26 cellular contexts compared by ENCODE assay signal in the genomic region with DNA sequence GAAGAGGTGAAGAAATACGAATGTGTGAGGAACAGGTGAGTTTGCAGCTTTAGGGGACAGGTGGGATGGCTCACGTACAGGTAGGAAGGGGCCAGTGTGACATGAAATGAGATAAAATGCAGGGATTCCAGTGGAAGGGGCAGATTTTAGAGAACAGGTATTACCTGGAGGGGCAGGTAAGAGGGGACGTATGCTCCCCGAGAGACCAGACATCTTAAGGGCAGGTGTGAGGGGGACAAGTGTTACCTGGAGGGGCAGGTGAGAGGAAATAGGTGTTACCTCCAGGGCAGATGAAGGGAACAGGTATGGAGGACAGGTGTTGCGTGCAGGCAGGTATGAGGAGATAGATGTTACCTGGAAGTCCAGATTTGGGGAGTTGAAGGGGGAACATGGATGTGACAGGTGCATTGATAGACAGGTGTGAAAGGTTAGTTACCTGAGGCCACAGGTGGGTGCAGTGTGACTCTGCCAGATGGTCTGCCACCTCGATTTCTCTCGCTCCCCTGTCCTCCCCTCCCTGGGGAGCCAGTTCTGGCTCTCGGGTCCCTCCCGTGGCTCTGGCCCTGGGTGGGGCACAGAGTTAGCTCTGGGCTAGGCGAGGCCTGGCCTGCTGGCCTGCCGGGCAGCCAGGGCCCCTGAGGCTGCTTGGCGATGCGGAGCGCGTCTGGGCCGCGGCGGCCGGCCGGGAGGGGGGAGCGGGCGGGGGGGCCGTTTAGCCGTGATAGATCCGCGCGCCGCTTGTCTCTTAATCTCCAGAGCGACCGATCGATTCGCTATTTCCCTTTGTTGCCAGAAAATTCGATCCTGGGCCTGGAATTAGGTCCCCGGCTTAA. TPM values are rescaled to one million over a fixed set of nuclear protein-coding genes. Genes with fewer than 3 reads are reported as not detected.
A peak's percentile ranks its signal among the peaks of the same experiment; 100 is the strongest.
DNase-seq lines count a peak whose midpoint lies in the region; ATAC-seq, FAIRE-seq and TF ChIP-seq lines count a peak whose summit lies in the region.
"Had no signal": no experiment of that assay in that cellular context is flagged by ENCODE, and none has a peak within 500 bp of the region (broad histone marks: within the 10 kb centered on the region; RNA-seq: fewer than 3 reads in every experiment).

No MANE protein-coding gene starts in this region.

- H3K27ac Mint-ChIP-seq in activated naive CD8-positive, alpha-beta T cell treated with anti-CD3 and anti-CD28 coated beads for 36 hours, result no peak overlapping the region
- H3K27ac Mint-ChIP-seq: HFFc6; T-helper 1 cell treated with Interleukin-12 subunit alpha and Interleukin-12 subunit beta and Interleukin-4 antibody, amounts not matched to agents 30 μg/mL and 1 μg/mL, for 36 hours had no signal

- no peaks in the 10 kb centered on the region for H3K36me3 ChIP-seq in SK-N-SH (replicated peaks in 1 of 2; ENCODE audit: control insufficient read depth in 1 of 2, insufficient read depth in 2 of 2, low read length in 1 of 2)
- no peaks in the 10 kb centered on the region for H3K36me3 ChIP-seq in IMR-90 (ENCODE audit: control insufficient read depth, insufficient read depth, low read length)
- no peaks in the 10 kb centered on the region for H3K36me3 ChIP-seq in H1 (ENCODE audit: control insufficient read depth in 2 of 4, insufficient read depth in 4 of 4, low read length in 3 of 4)
- H3K36me3 ChIP-seq: BE2C, SJSA1 had no signal

- TF ChIP-seq CTCF in SK-N-SH (IDR thresholded peaks at IDR 0.05) (no peak), IMR-90 (conservative IDR thresholded peaks at IDR 0.05; ENCODE audit: low read depth, low read length) (no peak), H1 (IDR thresholded peaks at IDR 0.05; ENCODE audit: control extremely low read depth in 1 of 3, insufficient read depth in 1 of 3, low read depth in 1 of 3, low read length in 3 of 3) (no peak)

- H2BK120ac ChIP-seq in IMR-90 (ENCODE audit: low read depth, low read length), result no peak overlapping the region
- no peak overlapping the region for H2BK120ac ChIP-seq in H1 (replicated peaks; ENCODE audit: low read depth, low read length)

- no peaks in the 10 kb centered on the region for H4K20me1 ChIP-seq in SK-N-SH (ENCODE audit: insufficient read depth)
- H4K20me1 ChIP-seq in IMR-90 (ENCODE audit: insufficient read depth, low read length), result peaks cover 23% of the 10 kb centered on the region; the same call in 1 of the 2 replicates
- peaks cover 10 to 28% of the 10 kb centered on the region in 2 experiments for H4K20me1 ChIP-seq in H1 (replicated peaks in 1 of 2; ENCODE audit: control insufficient read depth in 1 of 2, insufficient read depth in 2 of 2, low read length in 2 of 2)

- intact Hi-C loops in IMR-90 (cut with micrococcal nuclease) (no loop called here), cardiac septum (cut with DNase I) (no loop called here)

- H3K9ac ChIP-seq in SK-N-SH, result no peak overlapping the region
- H3K9ac ChIP-seq in IMR-90 (ENCODE audit: low read depth, low read length), result no peak overlapping the region
- peak overlapping the region in 1 of 4 experiments; percentile 8; a peak in 1 of 7 replicates for H3K9ac ChIP-seq in H1 (replicated peaks in 1 of 4; ENCODE audit: extremely low read depth in 1 of 4, low read depth in 3 of 4, low read length in 3 of 4)

- H2AK5ac ChIP-seq in IMR-90 (ENCODE audit: low read depth, low read length), result no peak overlapping the region
- H2AK5ac ChIP-seq in H1 (ENCODE audit: low read depth, low read length), result peak overlapping the region; percentile 46; the same call in 1 of the 2 replicates

- H2BK5ac ChIP-seq in IMR-90 (ENCODE audit: low read depth, low read length, poor library complexity, severe bottlenecking), result no peak overlapping the region
- no peak overlapping the region for H2BK5ac ChIP-seq in H1 (ENCODE audit: low read depth, low read length)

- H3K79me2 ChIP-seq in SK-N-SH (ENCODE audit: insufficient read depth), result no peaks in the 10 kb centered on the region
- no peaks in the 10 kb centered on the region for H3K79me2 ChIP-seq in H1 (ENCODE audit: control insufficient read depth in 1 of 2, insufficient read depth in 2 of 2, low read length in 2 of 2)

- H3K27me3 Mint-ChIP-seq in activated naive CD8-positive, alpha-beta T cell treated with anti-CD3 and anti-CD28 coated beads for 36 hours, result peaks cover 7% of the 10 kb centered on the region

- no peaks in the 10 kb centered on the region for H3F3A ChIP-seq in SK-N-SH (replicated peaks; ENCODE audit: insufficient read depth)

- H3K4me3 ChIP-seq in SK-N-SH (ENCODE audit: low read depth in 2 of 2, low read length in 1 of 2) (no peak overlapping the region), IMR-90 (ENCODE audit: insufficient read depth, low read depth, low read length) (no peak overlapping the region), H1 (ENCODE audit: extremely low read depth in 1 of 4, insufficient read depth in 2 of 4, low read depth in 3 of 4, low read length in 4 of 4) (no peak overlapping the region)
- H3K4me3 ChIP-seq: A549, SJSA1 had no signal

- H3K23me2 ChIP-seq in H1 (ENCODE audit: low read depth, low read length), result peaks cover 10% of the 10 kb centered on the region

- ATAC-seq in SK-N-SH treated with all-trans-retinoic acid at 6 μM for 48 hours (no peak), IMR-90 (ENCODE audit: low read depth) (no peak)
- ATAC-seq: A549, Right ventricle myocardium inferior had no signal

- FAIRE-seq in H1 (lab: Jason Lieb, UNC), result no peak
- FAIRE-seq: GM18507, GM19239 had no signal

- H3K56ac ChIP-seq in IMR-90 (ENCODE audit: extremely low read depth, insufficient read depth, low read length), result no peak overlapping the region
- H3K56ac ChIP-seq in H1 (replicated peaks; ENCODE audit: insufficient read length, low read depth, low read length), result no peak overlapping the region

- H2AK9ac ChIP-seq in IMR-90 (replicated peaks; ENCODE audit: low read depth, low read length, poor library complexity), result no peak overlapping the region

- H3K79me1 ChIP-seq in IMR-90 (ENCODE audit: low read depth in 1 of 2, low read length in 2 of 2) (no peaks in the 10 kb centered on the region), H1 (ENCODE audit: low read depth, low read length) (no peaks in the 10 kb centered on the region)

- H3K18ac ChIP-seq in IMR-90 (ENCODE audit: low read depth, low read length) (no peak overlapping the region), H1 (ENCODE audit: extremely low read depth, low read length) (no peak overlapping the region)

- H2AFZ ChIP-seq in SK-N-SH (ENCODE audit: low read depth), result no peak overlapping the region
- peak overlapping the region; percentile 51 for H2AFZ ChIP-seq in IMR-90 (replicated peaks; ENCODE audit: low read length, poor library complexity)
- no peak overlapping the region for H2AFZ ChIP-seq in H1 (ENCODE audit: low read length)

- H3K4me2 ChIP-seq in SK-N-SH (no peak overlapping the region), IMR-90 (ENCODE audit: low read depth, low read length) (no peak overlapping the region), H1 (ENCODE audit: insufficient read depth in 1 of 2, low read depth in 2 of 2, low read length in 2 of 2) (no peak overlapping the region)
- H3K4me2 ChIP-seq: A549 had no signal

- H3K9me3 ChIP-seq in SK-N-SH (no peaks in the 10 kb centered on the region), IMR-90 (ENCODE audit: control insufficient read depth, insufficient read depth, low read length) (peaks cover 3% of the 10 kb centered on the region; the same call in 1 of the 2 replicates), H1 (ENCODE audit: insufficient read depth in 2 of 2, low read depth in 1 of 2, low read length in 1 of 2) (no peaks in the 10 kb centered on the region)
- H3K9me3 ChIP-seq: A549, BE2C, SJSA1 had no signal

- no peaks in the 10 kb centered on the region for H3K9me3 Mint-ChIP-seq in activated naive CD8-positive, alpha-beta T cell treated with anti-CD3 and anti-CD28 coated beads for 36 hours
- H3K9me3 Mint-ChIP-seq: HFFc6; T-helper 1 cell treated with Interleukin-12 subunit alpha and Interleukin-12 subunit beta and Interleukin-4 antibody, amounts not matched to agents 30 μg/mL and 1 μg/mL, for 36 hours had no signal

- 44% methylated on average over 23 of the region's 34 CpGs for WGBS in SK-N-SH (ENCODE audit: low lambda C conversion rate)
- WGBS in IMR-90 (ENCODE audit: extremely low coverage in 2 of 2, insufficient read length in 1 of 2), 2 experiments, result 17% methylated on average over 20 of the region's 34 CpGs; no CpG with 5 or more reads in 1 of the 2 experiments
- WGBS in H1 (ENCODE audit: extremely low coverage in 1 of 2, insufficient coverage in 1 of 2, insufficient read length in 1 of 2, insufficient replicate concordance in 2 of 2, low coverage in 1 of 2, low lambda C conversion rate in 2 of 2, missing lambda C conversion rate in 1 of 2), 2 experiments, result 48% methylated on average over 10 of the region's 34 CpGs; no CpG with 5 or more reads in 1 of the 2 experiments

- H4K91ac ChIP-seq in IMR-90 (ENCODE audit: insufficient read depth, low read depth, low read length) (no peak overlapping the region), H1 (replicated peaks; ENCODE audit: insufficient read length, low read length) (no peak overlapping the region)

- H3K27me3 ChIP-seq in SK-N-SH (ENCODE audit: insufficient read depth) (peaks cover 17% of the 10 kb centered on the region), IMR-90 (ENCODE audit: control insufficient read depth, insufficient read depth, low read length) (peaks cover 85% of the 10 kb centered on the region), H1 (replicated peaks in 1 of 4; ENCODE audit: control insufficient read depth in 3 of 4, extremely low read depth in 1 of 4, insufficient read depth in 3 of 4, low read length in 3 of 4) (peaks cover 93 to 99% (median 96%) of the 10 kb centered on the region in 4 experiments)

- no peak overlapping the region for H2BK20ac ChIP-seq in IMR-90 (ENCODE audit: low read depth, low read length)
- H2BK20ac ChIP-seq in H1 (ENCODE audit: low read length), result peak overlapping the region; percentile 97; the same call in 1 of the 2 replicates

- POLR2A ChIA-PET in SK-N-SH (lab: Yijun Ruan, JAX), result no interaction called here
- POLR2A ChIA-PET in IMR-90 (lab: Charles Lee; ENCODE audit: unreplicated experiment), result no interaction called here
- POLR2A ChIA-PET in H1 (lab: Charles Lee; ENCODE audit: partially characterized antibody), result interaction anchor here (0.7 to 9.6 kb wide), 4 partner anchors 16 to 54 kb away, joined by 3 to 71 read pairs (median 4); no protein-coding TSS in a partner anchor

- peaks cover 31% of the 10 kb centered on the region for H3K4me1 Mint-ChIP-seq in activated naive CD8-positive, alpha-beta T cell treated with anti-CD3 and anti-CD28 coated beads for 36 hours

- H4K8ac ChIP-seq in IMR-90 (ENCODE audit: low read depth in 2 of 2, low read length in 2 of 2) (no peak overlapping the region), H1 (ENCODE audit: extremely low read depth, insufficient read depth, low read length) (peak overlapping the region; percentile 66; the same call in 1 of the 2 replicates)

- in situ Hi-C loops in IMR-90 (cut with MboI; ENCODE audit: low sequenced_read_pairs), result no loop called here

- H3K23ac ChIP-seq in IMR-90 (ENCODE audit: low read depth, low read length) (no peak overlapping the region), H1 (ENCODE audit: insufficient read length) (no peak overlapping the region)

- peak overlapping the region; percentile 84; the same call in 1 of the 2 replicates for H2BK12ac ChIP-seq in H1 (ENCODE audit: low read depth, low read length)

- no peak overlapping the region for H3K4me3 Mint-ChIP-seq in activated naive CD8-positive, alpha-beta T cell treated with anti-CD3 and anti-CD28 coated beads for 36 hours
- H3K4me3 Mint-ChIP-seq: HFFc6; T-helper 1 cell treated with Interleukin-12 subunit alpha and Interleukin-12 subunit beta and Interleukin-4 antibody, amounts not matched to agents 30 μg/mL and 1 μg/mL, for 36 hours had no signal

- TF ChIP-seq EP300 in SK-N-SH (IDR thresholded peaks at IDR 0.05; ENCODE audit: borderline replicate concordance in 1 of 2, low read depth in 1 of 2, low read length in 1 of 2), result no peak
- no peak for TF ChIP-seq EP300 in H1 (IDR thresholded peaks at IDR 0.05; ENCODE audit: borderline replicate concordance in 1 of 2, low read depth in 2 of 2, low read length in 2 of 2)

- BruUV-seq in IMR-90 (replicated peaks; lab: Mats Ljungman, UMichigan), result no TSS peak

- no peak overlapping the region for H3K14ac ChIP-seq in IMR-90 (replicated peaks; ENCODE audit: low read depth, low read length)
- H3K14ac ChIP-seq in H1 (ENCODE audit: insufficient read length), result no peak overlapping the region

- H3K4me1 ChIP-seq in SK-N-SH (ENCODE audit: control insufficient read depth in 1 of 2, insufficient read depth in 2 of 2, low read depth in 1 of 2, low read length in 1 of 2) (peaks cover 0 to 3% of the 10 kb centered on the region in 2 experiments; a peak in 1 of 4 replicates), IMR-90 (ENCODE audit: control insufficient read depth, insufficient read depth, low read length) (peaks cover 5% of the 10 kb centered on the region), H1 (replicated peaks in 1 of 4; ENCODE audit: control insufficient read depth in 3 of 4, insufficient read depth in 4 of 4, low read length in 3 of 4) (peaks cover 6 to 18% (median 13%) of the 10 kb centered on the region in 4 experiments)
- H3K4me1 ChIP-seq: BE2C, SJSA1 had no signal

- CTCF ChIA-PET in SK-N-SH (lab: Yijun Ruan, JAX), result interaction anchor here (2.1 kb wide), 1 partner anchor 9 kb away, joined by 9 read pairs; no protein-coding TSS in a partner anchor
- CTCF ChIA-PET in IMR-90 (lab: Yijun Ruan, JAX), result no interaction called here
- CTCF ChIA-PET in H1 (lab: Charles Lee; ENCODE audit: partially characterized antibody), result interaction anchor here (1.0 kb wide), 1 partner anchor 15 kb away, joined by 3 read pairs; no protein-coding TSS in a partner anchor

- peaks cover 3% of the 10 kb centered on the region for H3K36me3 Mint-ChIP-seq in activated naive CD8-positive, alpha-beta T cell treated with anti-CD3 and anti-CD28 coated beads for 36 hours

- H3K27ac ChIP-seq in SK-N-SH (ENCODE audit: low read depth in 2 of 2, low read length in 1 of 2), result no peak overlapping the region
- H3K27ac ChIP-seq in IMR-90 (ENCODE audit: insufficient read depth, low read length), result no peak overlapping the region
- no peak overlapping the region for H3K27ac ChIP-seq in H1 (ENCODE audit: low read depth, low read length)
- H3K27ac ChIP-seq: A549, SJSA1 had no signal

- DNase-seq in SK-N-SH (peak; percentile 71), IMR-90 (no peak), H1 (ENCODE audit: low read depth in 1 of 2, low spot score in 2 of 2) (no peak), inferior parietal cortex (ENCODE audit: extremely low spot score) (no peak), cardiac septum (ENCODE audit: low spot score) (no peak)
- DNase-seq in activated naive CD8-positive, alpha-beta T cell treated with anti-CD3 and anti-CD28 coated beads for 36 hours, result no peak
- DNase-seq: BE2C, GDM1, HFFc6, KBM-7, MM.1S, NCI-H1048, NCI-H1417 treated with DMSO at 0.1 percent for 48 hours, NCI-H187, NCI-H226, NCI-H524 treated with DMSO at 0.1 percent for 48 hours, OCI-M1 had no signal

- TF ChIP-seq RAD21 in SK-N-SH (IDR thresholded peaks at IDR 0.05; ENCODE audit: low read length) (no peak), IMR-90 (IDR thresholded peaks at IDR 0.05; ENCODE audit: low read length) (no peak), H1 (IDR thresholded peaks at IDR 0.05 in 1 of 2, conservative IDR thresholded peaks at IDR 0.05 in 1 of 2; ENCODE audit: low read depth in 2 of 2, low read length in 2 of 2) (no peak)

- TF ChIP-seq POLR2A in IMR-90 (IDR thresholded peaks at IDR 0.05; ENCODE audit: low read depth, low read length) (no peak), H1 (IDR thresholded peaks at IDR 0.05; ENCODE audit: control extremely low read depth in 1 of 2, low read depth in 2 of 2, low read length in 2 of 2) (no peak)

- H2BK15ac ChIP-seq in IMR-90 (ENCODE audit: low read depth, low read length) (no peak overlapping the region), H1 (ENCODE audit: low read length) (0 out of 2 replicates have a peak overlapping the region, but pooled peaks have one; percentile 83)

- H3K4ac ChIP-seq in IMR-90 (ENCODE audit: low read depth, low read length) (no peak overlapping the region), H1 (replicated peaks; ENCODE audit: insufficient read length, low read depth, low read length) (no peak overlapping the region)

- H3K9me1 ChIP-seq in IMR-90 (ENCODE audit: insufficient read depth, low read length), result no peaks in the 10 kb centered on the region; the same call in 1 of the 2 replicates

- H3K9me2 ChIP-seq in SK-N-SH, result no peaks in the 10 kb centered on the region

- dilution Hi-C loops in IMR-90 (cut with HindIII; ENCODE audit: low sequenced_read_pairs, unreplicated experiment), result no loop called here

- no peak overlapping the region for H4K5ac ChIP-seq in IMR-90 (ENCODE audit: low read depth, low read length)
- no peak overlapping the region for H4K5ac ChIP-seq in H1 (ENCODE audit: insufficient read length, low read depth, low read length)

RNA-seq across cellular contexts. Expression of a gene that starts 2.0 kb away (rescaled TPM):
- 0.03 and 0.07 TPM in 2 replicates for polyA plus RNA-seq in SK-N-SH (2012; rRNA removed)
- 0.08 TPM in 1 of 2 replicates, not detected in the other for polyA plus RNA-seq in SK-N-SH (2012; cell fraction: cytosol; rRNA removed)
- polyA plus RNA-seq in SK-N-SH (2012; cell fraction: nucleus; rRNA removed), result 0.40 and 0.41 TPM in 2 replicates
- not detected in 2 replicates for total RNA-seq in IMR-90 (2012; rRNA removed)
- 0.09 TPM in 1 of 2 replicates, not detected in the other for polyA plus RNA-seq in IMR-90 (2012; rRNA removed)
- 0.02 and 0.08 TPM in 2 replicates for polyA plus RNA-seq in IMR-90 (2012; cell fraction: cytosol; rRNA removed)
- 0.26 and 0.53 TPM in 2 replicates for polyA plus RNA-seq in IMR-90 (2012; cell fraction: nucleus; rRNA removed; ENCODE audit: low replicate concordance)
- not detected in 2 replicates for total RNA-seq in H1 (2021; fragmentation: NEBNext Ultra II Directional; extraction: Animal tissue kit (Norgen Biotek cat#: 25700))
- 0.08 and 0.12 TPM in 2 replicates for polyA plus RNA-seq in H1 (2011; rRNA removed)
- 0.03 TPM for polyA plus RNA-seq in H1 (2011; cell fraction: cytosol; rRNA removed)
- 0.33 TPM for polyA plus RNA-seq in H1 (2011; cell fraction: nucleus; rRNA removed)
- 0.08 to 0.16 TPM (median 0.10 TPM) in 3 of 4 replicates, not detected in the other for polyA plus RNA-seq in H1 (2012, experiment 1 of 2)
- not detected for polyA plus RNA-seq in H1 (2012, experiment 2 of 2)
- polyA plus RNA-seq in H1 (2013, experiment 1 of 2), result 0.02 TPM
- 0.06 TPM for polyA plus RNA-seq in H1 (2013, experiment 2 of 2)
- polyA minus RNA-seq in H1 (2011; rRNA and poly(A)+ RNA removed), result not detected in 2 replicates
- not detected for polyA minus RNA-seq in H1 (2011; cell fraction: cytosol; rRNA and poly(A)+ RNA removed)
- not detected for polyA minus RNA-seq in H1 (2011; cell fraction: nucleus; rRNA and poly(A)+ RNA removed)
- 1 to 10 TPM; 1.1 to 1.2 TPM for total RNA-seq in activated naive CD8-positive, alpha-beta T cell treated with anti-CD3 and anti-CD28 coated beads for 36 hours
- not detected for total RNA-seq in cardiac septum
- total RNA-seq: Daoy, H4, Right ventricle myocardium inferior, SJSA1 had no signal

RNA-seq across cellular contexts. Expression of a gene that starts 32.9 kb away (rescaled TPM):
- polyA plus RNA-seq in SK-N-SH (2012; rRNA removed), result 252 and 287 TPM in 2 replicates
- polyA plus RNA-seq in SK-N-SH (2012; cell fraction: cytosol; rRNA removed), result 141 and 200 TPM in 2 replicates
- polyA plus RNA-seq in SK-N-SH (2012; cell fraction: nucleus; rRNA removed), result 193 and 241 TPM in 2 replicates
- total RNA-seq in IMR-90 (2012; rRNA removed), result 117 and 145 TPM in 2 replicates
- 276 and 320 TPM in 2 replicates for polyA plus RNA-seq in IMR-90 (2012; rRNA removed)
- 632 and 774 TPM in 2 replicates for polyA plus RNA-seq in IMR-90 (2012; cell fraction: cytosol; rRNA removed)
- 305 and 429 TPM in 2 replicates for polyA plus RNA-seq in IMR-90 (2012; cell fraction: nucleus; rRNA removed; ENCODE audit: low replicate concordance)
- 123 and 124 TPM in 2 replicates for total RNA-seq in H1 (2021; fragmentation: NEBNext Ultra II Directional; extraction: Animal tissue kit (Norgen Biotek cat#: 25700))
- polyA plus RNA-seq in H1 (2011; rRNA removed), result 439 and 585 TPM in 2 replicates
- polyA plus RNA-seq in H1 (2011; cell fraction: cytosol; rRNA removed), result 282 TPM
- polyA plus RNA-seq in H1 (2011; cell fraction: nucleus; rRNA removed), result 227 TPM
- polyA plus RNA-seq in H1 (2012, experiment 1 of 2), result 99.4 to 181 TPM (median 175 TPM) in 4 replicates
- polyA plus RNA-seq in H1 (2012, experiment 2 of 2), result 315 TPM
- 173 TPM for polyA plus RNA-seq in H1 (2013, experiment 1 of 2)
- polyA plus RNA-seq in H1 (2013, experiment 2 of 2), result 186 TPM
- polyA minus RNA-seq in H1 (2011; rRNA and poly(A)+ RNA removed), result 46.7 and 56.4 TPM in 2 replicates
- 53.9 TPM for polyA minus RNA-seq in H1 (2011; cell fraction: cytosol; rRNA and poly(A)+ RNA removed)
- 41.0 TPM for polyA minus RNA-seq in H1 (2011; cell fraction: nucleus; rRNA and poly(A)+ RNA removed)
- 10 to 100 TPM; 46.9 to 50.7 TPM for total RNA-seq in activated naive CD8-positive, alpha-beta T cell treated with anti-CD3 and anti-CD28 coated beads for 36 hours
- total RNA-seq in cardiac septum, result 92.0 TPM

RNA-seq across cellular contexts. Expression of a gene that starts 43.3 kb away (rescaled TPM):
- 67.3 and 102 TPM in 2 replicates for polyA plus RNA-seq in SK-N-SH (2012; rRNA removed)
- polyA plus RNA-seq in SK-N-SH (2012; cell fraction: cytosol; rRNA removed), result 35.5 and 50.9 TPM in 2 replicates
- 244 and 278 TPM in 2 replicates for polyA plus RNA-seq in SK-N-SH (2012; cell fraction: nucleus; rRNA removed)
- 11.5 and 12.5 TPM in 2 replicates for total RNA-seq in IMR-90 (2012; rRNA removed)
- 47.1 and 51.2 TPM in 2 replicates for polyA plus RNA-seq in IMR-90 (2012; rRNA removed)
- 42.5 and 58.8 TPM in 2 replicates for polyA plus RNA-seq in IMR-90 (2012; cell fraction: cytosol; rRNA removed)
- 228 and 380 TPM in 2 replicates for polyA plus RNA-seq in IMR-90 (2012; cell fraction: nucleus; rRNA removed; ENCODE audit: low replicate concordance)
- 49.0 and 54.6 TPM in 2 replicates for total RNA-seq in H1 (2021; fragmentation: NEBNext Ultra II Directional; extraction: Animal tissue kit (Norgen Biotek cat#: 25700))
- 23.0 and 41.1 TPM in 2 replicates for polyA plus RNA-seq in H1 (2011; rRNA removed)
- 35.9 TPM for polyA plus RNA-seq in H1 (2011; cell fraction: cytosol; rRNA removed)
- 95.3 TPM for polyA plus RNA-seq in H1 (2011; cell fraction: nucleus; rRNA removed)
- 38.4 to 51.0 TPM (median 48.8 TPM) in 4 replicates for polyA plus RNA-seq in H1 (2012, experiment 1 of 2)
- polyA plus RNA-seq in H1 (2012, experiment 2 of 2), result 35.5 TPM
- 49.6 TPM for polyA plus RNA-seq in H1 (2013, experiment 1 of 2)
- polyA plus RNA-seq in H1 (2013, experiment 2 of 2), result 44.9 TPM
- 9.4 and 11.0 TPM in 2 replicates for polyA minus RNA-seq in H1 (2011; rRNA and poly(A)+ RNA removed)
- polyA minus RNA-seq in H1 (2011; cell fraction: cytosol; rRNA and poly(A)+ RNA removed), result 25.5 TPM
- 34.6 TPM for polyA minus RNA-seq in H1 (2011; cell fraction: nucleus; rRNA and poly(A)+ RNA removed)
- 100 to 1,000 TPM; 285 to 295 TPM for total RNA-seq in activated naive CD8-positive, alpha-beta T cell treated with anti-CD3 and anti-CD28 coated beads for 36 hours
- 37.9 TPM for total RNA-seq in cardiac septum

RNA-seq across cellular contexts. Expression of a gene that starts 49.2 kb away (rescaled TPM):
- polyA plus RNA-seq in SK-N-SH (2012; rRNA removed) (0.20 and 0.31 TPM in 2 replicates), IMR-90 (2012; rRNA removed) (0.19 and 0.24 TPM in 2 replicates), H1 (2011; rRNA removed) (0.77 and 0.83 TPM in 2 replicates)
- 0.08 and 0.12 TPM in 2 replicates for polyA plus RNA-seq in SK-N-SH (2012; cell fraction: cytosol; rRNA removed)
- 0.23 and 0.28 TPM in 2 replicates for polyA plus RNA-seq in SK-N-SH (2012; cell fraction: nucleus; rRNA removed)
- total RNA-seq in IMR-90 (2012; rRNA removed) (not detected in 2 replicates), cardiac septum (not detected)
- polyA plus RNA-seq in IMR-90 (2012; cell fraction: cytosol; rRNA removed), result 0.10 and 0.37 TPM in 2 replicates
- polyA plus RNA-seq in IMR-90 (2012; cell fraction: nucleus; rRNA removed; ENCODE audit: low replicate concordance), result 0.06 and 0.25 TPM in 2 replicates
- total RNA-seq in H1 (2021; fragmentation: NEBNext Ultra II Directional; extraction: Animal tissue kit (Norgen Biotek cat#: 25700)), result 0.54 TPM in 1 of 2 replicates, not detected in the other
- polyA plus RNA-seq in H1 (2011; cell fraction: cytosol; rRNA removed), result 0.49 TPM
- polyA plus RNA-seq in H1 (2011; cell fraction: nucleus; rRNA removed), result 0.91 TPM
- polyA plus RNA-seq in H1 (2012, experiment 1 of 2), result 0.28 to 1.0 TPM (median 0.52 TPM) in 3 of 4 replicates, not detected in the other
- polyA plus RNA-seq in H1 (2012, experiment 2 of 2), result 0.55 TPM
- 0.59 TPM for polyA plus RNA-seq in H1 (2013, experiment 1 of 2)
- polyA plus RNA-seq in H1 (2013, experiment 2 of 2), result 0.68 TPM
- polyA minus RNA-seq in H1 (2011; rRNA and poly(A)+ RNA removed), result not detected in 2 replicates
- not detected for polyA minus RNA-seq in H1 (2011; cell fraction: cytosol; rRNA and poly(A)+ RNA removed)
- polyA minus RNA-seq in H1 (2011; cell fraction: nucleus; rRNA and poly(A)+ RNA removed), result not detected
- 10 to 100 TPM; 28.8 to 32.2 TPM for total RNA-seq in activated naive CD8-positive, alpha-beta T cell treated with anti-CD3 and anti-CD28 coated beads for 36 hours
- total RNA-seq: Daoy, H4 had no signal
